In genomic region chr2:195280024-195280423, GRCh38 we compare ENCODE assay signal across 19 cellular contexts.
DNase-seq lines count a peak whose midpoint lies in the region; ATAC-seq and TF ChIP-seq lines count a peak whose summit lies in the region.
"Had no signal": no experiment of that assay in that cellular context is flagged by ENCODE, and none has a peak within 500 bp of the region (broad histone marks: within the 10 kb centered on the region; RNA-seq: fewer than 3 reads in every experiment).

No MANE protein-coding gene starts in this region.

- DNase-seq in NCI-H1436 treated with DMSO at 0.1 percent for 48 hours (lab: John Stamatoyannopoulos, UW) (peak; percentile 11), NCI-H1436 (lab: John Stamatoyannopoulos, UW) (no peak), LHCN-M2 (ENCODE audit: low read depth) (peak; percentile 21), NCI-H2227 treated with DMSO at 0.1 percent for 48 hours (lab: John Stamatoyannopoulos, UW) (peak; percentile 24), fibroblast of mammary gland (ENCODE audit: low read depth) (peak; percentile 10), amygdala (lab: John Stamatoyannopoulos, UW) (no peak), cortex of kidney (lab: John Stamatoyannopoulos, UW) (no peak)
- DNase-seq: Caco-2; CD4-positive, alpha-beta T cell; GF-D8; NCI-H1417 treated with DMSO at 0.1 percent for 48 hours; NCI-H345; NCI-H526 treated with DMSO at 0.1 percent for 48 hours; OCI-M1; Right ventricle myocardium superior had no signal

- ATAC-seq in GM18867 (IDR thresholded peaks at IDR 0.05; ENCODE audit: unreplicated experiment), result no peak
- ATAC-seq: GM23338, HCT116, K562 had no signal

- no peak for TF ChIP-seq CTCF in fibroblast of mammary gland (conservative IDR thresholded peaks at IDR 0.05; ENCODE audit: control insufficient read depth, insufficient read depth, low read depth, low read length)

- no peak overlapping the region for H3K4me3 ChIP-seq in fibroblast of mammary gland (ENCODE audit: control insufficient read depth, low read depth, low read length)
- H3K4me3 ChIP-seq: GM23338, K562 had no signal

Comparison
In these comparisons a context has a peak if more than half of its experiments do, and no peak if none do; other contexts are left out.
1. DNase-seq: peak in NCI-H1436 treated with DMSO at 0.1 percent for 48 hours (single experiment), LHCN-M2 (single experiment), NCI-H2227 treated with DMSO at 0.1 percent for 48 hours (single experiment) and fibroblast of mammary gland (single experiment); none in NCI-H1436 (single experiment), amygdala (0 of 56) and cortex of kidney (single experiment).